In the genomic region with DNA sequence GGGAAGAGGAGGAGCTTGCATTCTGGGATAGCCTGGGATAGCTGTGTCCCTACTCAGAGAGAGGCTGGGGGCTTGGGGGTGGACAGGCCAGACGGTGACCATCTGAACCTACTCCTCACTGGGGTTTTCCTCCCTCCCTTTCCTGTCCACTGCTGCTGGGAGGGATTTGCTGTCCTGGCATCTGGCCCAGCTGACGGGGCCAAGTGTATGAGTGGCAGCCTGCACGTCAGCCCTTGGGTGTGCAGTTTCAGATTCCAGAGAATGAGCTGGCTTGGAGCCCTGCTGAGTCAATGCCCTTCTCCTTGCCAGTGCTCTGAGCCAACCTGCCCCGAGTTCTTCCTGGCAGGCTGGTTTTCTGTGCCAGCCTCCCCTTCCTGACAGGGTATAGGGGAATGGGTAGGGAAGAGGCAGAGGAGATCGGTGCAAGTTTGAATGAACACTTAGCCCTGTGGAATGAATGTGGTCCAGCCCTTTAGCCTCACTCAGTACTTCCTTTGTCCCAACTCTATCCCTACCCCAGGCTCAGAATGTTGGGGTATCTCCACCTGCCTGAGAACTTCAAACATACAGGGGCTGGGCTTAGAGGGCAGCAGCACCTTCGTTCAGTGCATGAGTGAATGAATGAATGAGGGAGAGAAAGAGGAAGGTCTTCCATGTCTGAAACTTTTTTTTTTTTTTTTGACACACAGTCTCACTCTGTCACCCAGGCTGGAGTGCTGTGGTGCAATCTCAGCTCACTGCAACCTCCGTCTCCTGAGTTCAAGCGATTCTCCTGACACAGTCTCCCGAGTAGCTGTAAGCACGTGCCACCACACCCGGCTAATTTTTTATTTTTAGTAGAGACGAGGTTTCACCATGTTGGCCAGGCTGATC, we compare ENCODE assay signal across 8 cellular contexts. TPM values are rescaled to one million over a fixed set of nuclear protein-coding genes. Genes with fewer than 3 reads are reported as not detected.
A peak's percentile ranks its signal among the peaks of the same experiment; 100 is the strongest.
DNase-seq lines count a peak whose midpoint lies in the region; ATAC-seq and TF ChIP-seq lines count a peak whose summit lies in the region.

No MANE protein-coding gene starts in this region.

- DNase-seq in EL (peak; percentile 99), NCI-H2107 (lab: John Stamatoyannopoulos, UW) (peak; percentile 49), amygdala (lab: John Stamatoyannopoulos, UW) (peak in 50 of 56 donors; percentile 8 to 88 (median 62)), right cardiac atrium (peak; percentile 97 to 98 (median 98)), gastrocnemius medialis (peak; percentile 97 to 99), GDM1 (lab: John Stamatoyannopoulos, UW) (no peak), NCI-H1048 (lab: John Stamatoyannopoulos, UW) (no peak), germinal center (ENCODE audit: low spot score) (no peak)

- H3K9me3 ChIP-seq in right cardiac atrium (ENCODE audit: control insufficient read depth, low read length) (no peaks in the 10 kb centered on the region), gastrocnemius medialis (no peaks in the 10 kb centered on the region)

- no peaks in the 10 kb centered on the region for H3K36me3 ChIP-seq in gastrocnemius medialis

- H3K27me3 ChIP-seq in right cardiac atrium (ENCODE audit: control insufficient read depth, insufficient read depth), result no peaks in the 10 kb centered on the region
- no peaks in the 10 kb centered on the region for H3K27me3 ChIP-seq in gastrocnemius medialis

- H3K4me1 ChIP-seq in right cardiac atrium (ENCODE audit: control insufficient read depth, insufficient read depth, low read length), result peaks cover 12% of the 10 kb centered on the region
- H3K4me1 ChIP-seq in gastrocnemius medialis, result peaks cover 36 to 63% of the 10 kb centered on the region in 2 donors

- TF ChIP-seq POLR2A in gastrocnemius medialis (IDR thresholded peaks at IDR 0.05), result no peak

- no peak for TF ChIP-seq CTCF in gastrocnemius medialis (IDR thresholded peaks at IDR 0.05 in 4 of 5, conservative IDR thresholded peaks at IDR 0.05 in 1 of 5)

- ATAC-seq in right cardiac atrium (peak; percentile 79 to 87), gastrocnemius medialis (peak; percentile 88 to 93)

- in situ Hi-C loops in gastrocnemius medialis (cut with MboI; ENCODE audit: low sequenced_read_pairs in 4 of 4), result no loop called here

- intact Hi-C loops in right cardiac atrium (cut with DNase I) (loop anchor here in 1 of 4 donors (5.0 kb wide), 1 partner anchor 35 kb away; no protein-coding TSS in a partner anchor), gastrocnemius medialis (cut with DNase I; ENCODE audit: low total_unique reads) (loop anchor here (1.0 kb wide), 1 partner anchor 28 kb away; the partner anchor contains the start of gene RAB11B)

- H3K27ac ChIP-seq in right cardiac atrium (ENCODE audit: low read length), result peak overlapping the region; percentile 97
- peak overlapping the region; percentile 89 to 99 (median 95) for H3K27ac ChIP-seq in gastrocnemius medialis

- WGBS in right cardiac atrium, result 33% methylated on average over 12 of the region's 12 CpGs

- H3K4me3 ChIP-seq in right cardiac atrium (ENCODE audit: low read length) (no peak overlapping the region), gastrocnemius medialis (peak overlapping the region; percentile 35 to 80 (median 59))

RNA-seq across cellular contexts. Expression of gene ANGPTL4, which starts 1.8 kb away (rescaled TPM):
- 10 to 100 TPM in 1 of 4 donors, 1 to 10 TPM in 3; 5.9 to 89.3 (median 7.8) TPM for total RNA-seq in right cardiac atrium
- 24.1 TPM for polyA plus RNA-seq in right cardiac atrium
- total RNA-seq in gastrocnemius medialis, result 10 to 100 TPM; 19.7 to 91.8 (median 41.9) TPM

RNA-seq across cellular contexts. Expression of gene KANK3, which starts 19.1 kb away (rescaled TPM):
- total RNA-seq in right cardiac atrium (10 to 100 TPM; 10.1 to 14.0 (median 13.2) TPM), gastrocnemius medialis (10 to 100 TPM in 3 of 4 donors, 1 to 10 TPM in 1; 7.1 to 16.0 (median 13.7) TPM)
- polyA plus RNA-seq in right cardiac atrium, result 12.5 TPM

RNA-seq across cellular contexts. Expression of gene RAB11B, which starts 28.0 kb away (rescaled TPM):
- total RNA-seq in right cardiac atrium (100 to 1,000 TPM; 145 to 201 (median 158) TPM), gastrocnemius medialis (10 to 100 TPM; 13.4 to 42.9 (median 31.0) TPM)
- 157 TPM for polyA plus RNA-seq in right cardiac atrium

RNA-seq across cellular contexts. Expression of gene RPS28, which starts 40.9 kb away (rescaled TPM):
- 1,000 to 10,000 TPM in 2 of 4 donors, 100 to 1,000 TPM in 2; 887 to 1,230 (median 1,019) TPM for total RNA-seq in right cardiac atrium
- polyA plus RNA-seq in right cardiac atrium, result 621 TPM
- 100 to 1,000 TPM; 248 to 436 (median 313) TPM for total RNA-seq in gastrocnemius medialis

RNA-seq across cellular contexts. Expression of gene NDUFA7, which starts 41.0 kb away (rescaled TPM):
- total RNA-seq in right cardiac atrium (10 to 100 TPM; 64.4 to 90.4 (median 74.0) TPM), gastrocnemius medialis (100 to 1,000 TPM in 1 of 4 donors, 10 to 100 TPM in 3; 75.3 to 129 (median 87.7) TPM)
- polyA plus RNA-seq in right cardiac atrium, result 268 TPM

Comparison
In these comparisons a context has a peak if more than half of its experiments do, and no peak if none do; other contexts are left out.
1. DNase-seq: peak in EL (single experiment), NCI-H2107 (single experiment), amygdala (50 of 56), right cardiac atrium (3 of 3) and gastrocnemius medialis (2 of 2); none in GDM1 (single experiment), NCI-H1048 (single experiment) and germinal center (single experiment).